Comparison of ENCODE assay signal across 2 cellular contexts in the genomic region with DNA sequence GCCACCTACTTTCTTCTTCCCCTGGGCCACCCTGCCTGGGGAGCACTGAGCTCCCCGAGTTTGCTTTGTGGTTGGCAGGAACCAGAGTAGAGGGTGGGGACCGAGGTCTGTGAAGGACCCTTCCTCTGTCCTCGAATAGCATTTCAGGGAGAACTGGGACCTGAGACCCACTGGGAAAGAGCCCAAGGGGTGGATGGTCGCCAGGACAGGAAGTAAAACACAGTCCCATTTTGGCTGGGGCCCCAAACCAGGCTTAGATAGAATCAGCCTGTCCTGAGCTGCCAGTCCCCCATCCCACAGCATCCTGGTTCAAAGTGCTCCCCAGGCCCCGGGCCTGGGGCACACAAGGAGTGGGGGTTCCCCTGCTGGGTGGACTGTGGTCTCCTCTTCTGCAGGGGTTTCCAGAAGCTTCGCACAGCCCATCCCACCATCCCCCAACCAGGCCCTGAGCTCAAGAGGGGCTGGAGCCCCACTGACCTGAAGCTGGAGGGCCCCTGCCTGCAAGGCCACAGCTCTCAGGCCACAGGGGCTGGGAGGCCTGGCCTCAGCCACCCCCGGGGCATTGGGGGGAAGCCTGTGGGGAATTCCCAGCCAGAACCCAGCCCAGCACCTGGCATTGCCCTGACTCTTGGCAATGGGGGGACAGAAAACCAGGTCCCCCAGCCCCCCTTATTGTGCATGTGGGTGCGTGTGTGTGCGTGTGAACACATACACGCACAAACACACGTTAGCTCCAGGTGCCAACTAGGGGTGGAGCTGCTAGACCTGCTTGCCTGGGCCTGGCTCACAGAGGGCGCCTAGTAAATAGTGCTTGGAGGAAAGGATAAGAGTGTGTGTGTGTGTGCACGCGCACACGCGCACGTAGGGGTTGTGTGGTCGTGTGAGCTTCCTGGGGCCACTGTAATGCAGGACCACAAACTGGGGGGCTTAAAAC.
TF ChIP-seq lines count a peak whose summit lies in the region.

No MANE protein-coding gene starts in this region.

TF ChIP-seq in GM12891, 5 proteins besides CTCF, POLR2A, EP300 and RAD21:
- TF ChIP-seq POU2F2 (IDR thresholded peaks at IDR 0.05; ENCODE audit: low read depth, low read length) = no peak
- 0 out of 2 replicates have a peak, but pooled peaks have one; percentile 0 for TF ChIP-seq SPI1 (IDR thresholded peaks at IDR 0.05; ENCODE audit: low read depth, low read length)
- TF ChIP-seq POLR2AphosphoS5 (IDR thresholded peaks at IDR 0.05; ENCODE audit: low read depth, low read length) = no peak
TF ChIP-seq in GM12891: peak in this region for 1.

TF ChIP-seq in K562, 482 proteins besides CTCF, POLR2A, EP300 and RAD21 (continues in another document):
- TF ChIP-seq, protein P1, sequence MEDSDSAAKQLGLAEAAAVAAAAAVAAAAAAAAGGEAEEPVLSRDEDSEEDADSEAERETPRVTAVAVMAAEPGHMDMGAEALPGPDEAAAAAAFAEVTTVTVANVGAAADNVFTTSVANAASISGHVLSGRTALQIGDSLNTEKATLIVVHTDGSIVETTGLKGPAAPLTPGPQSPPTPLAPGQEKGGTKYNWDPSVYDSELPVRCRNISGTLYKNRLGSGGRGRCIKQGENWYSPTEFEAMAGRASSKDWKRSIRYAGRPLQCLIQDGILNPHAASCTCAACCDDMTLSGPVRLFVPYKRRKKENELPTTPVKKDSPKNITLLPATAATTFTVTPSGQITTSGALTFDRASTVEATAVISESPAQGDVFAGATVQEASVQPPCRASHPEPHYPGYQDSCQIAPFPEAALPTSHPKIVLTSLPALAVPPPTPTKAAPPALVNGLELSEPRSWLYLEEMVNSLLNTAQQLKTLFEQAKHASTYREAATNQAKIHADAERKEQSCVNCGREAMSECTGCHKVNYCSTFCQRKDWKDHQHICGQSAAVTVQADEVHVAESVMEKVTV (CRISPR knock-in tag; IDR thresholded peaks at IDR 0.05) = no peak
- TF ChIP-seq ZNF134 (CRISPR knock-in tag; conservative IDR thresholded peaks at IDR 0.05) = 0 out of 2 replicates have a peak, but pooled peaks have one; percentile 34
- no peak for TF ChIP-seq ADNP (tag; IDR thresholded peaks at IDR 0.05)
- TF ChIP-seq, protein P2, sequence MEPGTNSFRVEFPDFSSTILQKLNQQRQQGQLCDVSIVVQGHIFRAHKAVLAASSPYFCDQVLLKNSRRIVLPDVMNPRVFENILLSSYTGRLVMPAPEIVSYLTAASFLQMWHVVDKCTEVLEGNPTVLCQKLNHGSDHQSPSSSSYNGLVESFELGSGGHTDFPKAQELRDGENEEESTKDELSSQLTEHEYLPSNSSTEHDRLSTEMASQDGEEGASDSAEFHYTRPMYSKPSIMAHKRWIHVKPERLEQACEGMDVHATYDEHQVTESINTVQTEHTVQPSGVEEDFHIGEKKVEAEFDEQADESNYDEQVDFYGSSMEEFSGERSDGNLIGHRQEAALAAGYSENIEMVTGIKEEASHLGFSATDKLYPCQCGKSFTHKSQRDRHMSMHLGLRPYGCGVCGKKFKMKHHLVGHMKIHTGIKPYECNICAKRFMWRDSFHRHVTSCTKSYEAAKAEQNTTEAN (CRISPR knock-in tag; IDR thresholded peaks at IDR 0.05) = no peak
- no peak for TF ChIP-seq ZNF408 (CRISPR knock-in tag; IDR thresholded peaks at IDR 0.05; ENCODE audit: low read depth)
- TF ChIP-seq ZNF12 (CRISPR knock-in tag; IDR thresholded peaks at IDR 0.05) = no peak
- TF ChIP-seq CTBP1 (IDR thresholded peaks at IDR 0.05; ENCODE audit: borderline replicate concordance) = no peak
- TF ChIP-seq ZSCAN32 (CRISPR knock-in tag; IDR thresholded peaks at IDR 0.05) = no peak
- TF ChIP-seq ZNF707 (CRISPR knock-in tag; conservative IDR thresholded peaks at IDR 0.05) = 0 out of 2 replicates have a peak, but pooled peaks have one; percentile 29
- TF ChIP-seq BRF1 (IDR thresholded peaks at IDR 0.05; ENCODE audit: borderline replicate concordance, extremely low read depth, insufficient read length) = no peak
- peak; percentile 27; the same call in 1 of the 2 replicates for TF ChIP-seq ELF1 (tag; IDR thresholded peaks at IDR 0.05)
- TF ChIP-seq CEBPG (CRISPR knock-in tag; IDR thresholded peaks at IDR 0.05) = no peak
- no peak for TF ChIP-seq CEBPG (tag; conservative IDR thresholded peaks at IDR 0.05 in 1 of 2, IDR thresholded peaks at IDR 0.05 in 1 of 2)
- TF ChIP-seq, protein P3, sequence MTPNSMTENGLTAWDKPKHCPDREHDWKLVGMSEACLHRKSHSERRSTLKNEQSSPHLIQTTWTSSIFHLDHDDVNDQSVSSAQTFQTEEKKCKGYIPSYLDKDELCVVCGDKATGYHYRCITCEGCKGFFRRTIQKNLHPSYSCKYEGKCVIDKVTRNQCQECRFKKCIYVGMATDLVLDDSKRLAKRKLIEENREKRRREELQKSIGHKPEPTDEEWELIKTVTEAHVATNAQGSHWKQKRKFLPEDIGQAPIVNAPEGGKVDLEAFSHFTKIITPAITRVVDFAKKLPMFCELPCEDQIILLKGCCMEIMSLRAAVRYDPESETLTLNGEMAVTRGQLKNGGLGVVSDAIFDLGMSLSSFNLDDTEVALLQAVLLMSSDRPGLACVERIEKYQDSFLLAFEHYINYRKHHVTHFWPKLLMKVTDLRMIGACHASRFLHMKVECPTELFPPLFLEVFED (CRISPR knock-in tag; conservative IDR thresholded peaks at IDR 0.05) = no peak
- TF ChIP-seq ZNF57 (CRISPR knock-in tag; IDR thresholded peaks at IDR 0.05) = 0 out of 2 replicates have a peak, but pooled peaks have one; percentile 37
- 0 out of 2 replicates have a peak, but pooled peaks have one; percentile 13 for TF ChIP-seq MTA1 (IDR thresholded peaks at IDR 0.05; ENCODE audit: borderline replicate concordance)
- TF ChIP-seq ELF4 (CRISPR knock-in tag; IDR thresholded peaks at IDR 0.05) = peak; percentile 32; the same call in 1 of the 2 replicates
- no peak for TF ChIP-seq ZNF79 (CRISPR knock-in tag; IDR thresholded peaks at IDR 0.05; ENCODE audit: low read depth)
- 0 out of 2 replicates have a peak, but pooled peaks have one; percentile 29 for TF ChIP-seq GABPA (tag; conservative IDR thresholded peaks at IDR 0.05; ENCODE audit: low read depth)
- no peak for TF ChIP-seq SRSF7 (optimal IDR thresholded peaks at IDR 0.05; ENCODE audit: low read depth, low read length)
- TF ChIP-seq MED1 (CRISPR knock-in tag; IDR thresholded peaks at IDR 0.05; ENCODE audit: borderline replicate concordance) = no peak
- TF ChIP-seq POLR2AphosphoS5 (IDR thresholded peaks at IDR 0.05; ENCODE audit: control insufficient read depth, insufficient read depth, low read depth, low read length) = no peak
- TF ChIP-seq RHOXF2B (CRISPR knock-in tag; conservative IDR thresholded peaks at IDR 0.05) = no peak
- TF ChIP-seq, protein P4, sequence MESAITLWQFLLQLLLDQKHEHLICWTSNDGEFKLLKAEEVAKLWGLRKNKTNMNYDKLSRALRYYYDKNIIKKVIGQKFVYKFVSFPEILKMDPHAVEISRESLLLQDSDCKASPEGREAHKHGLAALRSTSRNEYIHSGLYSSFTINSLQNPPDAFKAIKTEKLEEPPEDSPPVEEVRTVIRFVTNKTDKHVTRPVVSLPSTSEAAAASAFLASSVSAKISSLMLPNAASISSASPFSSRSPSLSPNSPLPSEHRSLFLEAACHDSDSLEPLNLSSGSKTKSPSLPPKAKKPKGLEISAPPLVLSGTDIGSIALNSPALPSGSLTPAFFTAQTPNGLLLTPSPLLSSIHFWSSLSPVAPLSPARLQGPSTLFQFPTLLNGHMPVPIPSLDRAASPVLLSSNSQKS (CRISPR knock-in tag; IDR thresholded peaks at IDR 0.05) = peak; percentile 58; the same call in 1 of the 2 replicates
- 0 out of 2 replicates have a peak, but pooled peaks have one; percentile 8 for TF ChIP-seq DMBX1 (CRISPR knock-in tag; IDR thresholded peaks at IDR 0.05; ENCODE audit: borderline replicate concordance)
- TF ChIP-seq KLF6 (CRISPR knock-in tag; IDR thresholded peaks at IDR 0.05; ENCODE audit: borderline replicate concordance) = peak; percentile 62; the same call in 1 of the 2 replicates
- TF ChIP-seq ZNF644 (tag; IDR thresholded peaks at IDR 0.05; ENCODE audit: low read depth) = no peak
- TF ChIP-seq ZNF239 (CRISPR knock-in tag; IDR thresholded peaks at IDR 0.05) = no peak
- TF ChIP-seq, protein P5, sequence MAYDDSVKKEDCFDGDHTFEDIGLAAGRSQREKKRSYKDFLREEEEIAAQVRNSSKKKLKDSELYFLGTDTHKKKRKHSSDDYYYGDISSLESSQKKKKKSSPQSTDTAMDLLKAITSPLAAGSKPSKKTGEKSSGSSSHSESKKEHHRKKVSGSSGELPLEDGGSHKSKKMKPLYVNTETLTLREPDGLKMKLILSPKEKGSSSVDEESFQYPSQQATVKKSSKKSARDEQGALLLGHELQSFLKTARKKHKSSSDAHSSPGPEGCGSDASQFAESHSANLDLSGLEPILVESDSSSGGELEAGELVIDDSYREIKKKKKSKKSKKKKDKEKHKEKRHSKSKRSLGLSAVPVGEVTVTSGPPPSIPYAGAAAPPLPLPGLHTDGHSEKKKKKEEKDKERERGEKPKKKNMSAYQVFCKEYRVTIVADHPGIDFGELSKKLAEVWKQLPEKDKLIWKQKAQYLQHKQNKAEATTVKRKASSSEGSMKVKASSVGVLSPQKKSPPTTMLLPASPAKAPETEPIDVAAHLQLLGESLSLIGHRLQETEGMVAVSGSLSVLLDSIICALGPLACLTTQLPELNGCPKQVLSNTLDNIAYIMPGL (CRISPR knock-in tag; IDR thresholded peaks at IDR 0.05) = no peak
- TF ChIP-seq MECOM (CRISPR knock-in tag; IDR thresholded peaks at IDR 0.05) = no peak
- TF ChIP-seq ZFX (CRISPR knock-in tag; IDR thresholded peaks at IDR 0.05) = peak; percentile 47; the same call in 1 of the 2 replicates
- 0 out of 2 replicates have a peak, but pooled peaks have one; percentile 30 for TF ChIP-seq BCOR (IDR thresholded peaks at IDR 0.05)
- TF ChIP-seq CHD4 (IDR thresholded peaks at IDR 0.05; ENCODE audit: insufficient read depth, insufficient replicate concordance, low read depth, low read length, poor library complexity, severe bottlenecking) = peak; percentile 60
- TF ChIP-seq SMARCA5 (IDR thresholded peaks at IDR 0.05) = no peak
- no peak for TF ChIP-seq MAZ (CRISPR knock-in tag; conservative IDR thresholded peaks at IDR 0.05 in 1 of 2, IDR thresholded peaks at IDR 0.05 in 1 of 2)
- no peak for TF ChIP-seq SOX6 (IDR thresholded peaks at IDR 0.05)
- peak; percentile 91 for TF ChIP-seq HDGF (IDR thresholded peaks at IDR 0.05)
- no peak for TF ChIP-seq SIN3A (IDR thresholded peaks at IDR 0.05; ENCODE audit: borderline replicate concordance in 2 of 2, control insufficient read depth in 1 of 2, low read depth in 2 of 2, low read length in 2 of 2)
- no peak for TF ChIP-seq DNMT1 (IDR thresholded peaks at IDR 0.05)
- TF ChIP-seq CREM (IDR thresholded peaks at IDR 0.05; ENCODE audit: low read depth) = no peak
- TF ChIP-seq SPI1 (IDR thresholded peaks at IDR 0.05; ENCODE audit: borderline replicate concordance, low read depth, low read length) = peak; percentile 14; the same call in 1 of the 2 replicates
- TF ChIP-seq, protein P6, sequence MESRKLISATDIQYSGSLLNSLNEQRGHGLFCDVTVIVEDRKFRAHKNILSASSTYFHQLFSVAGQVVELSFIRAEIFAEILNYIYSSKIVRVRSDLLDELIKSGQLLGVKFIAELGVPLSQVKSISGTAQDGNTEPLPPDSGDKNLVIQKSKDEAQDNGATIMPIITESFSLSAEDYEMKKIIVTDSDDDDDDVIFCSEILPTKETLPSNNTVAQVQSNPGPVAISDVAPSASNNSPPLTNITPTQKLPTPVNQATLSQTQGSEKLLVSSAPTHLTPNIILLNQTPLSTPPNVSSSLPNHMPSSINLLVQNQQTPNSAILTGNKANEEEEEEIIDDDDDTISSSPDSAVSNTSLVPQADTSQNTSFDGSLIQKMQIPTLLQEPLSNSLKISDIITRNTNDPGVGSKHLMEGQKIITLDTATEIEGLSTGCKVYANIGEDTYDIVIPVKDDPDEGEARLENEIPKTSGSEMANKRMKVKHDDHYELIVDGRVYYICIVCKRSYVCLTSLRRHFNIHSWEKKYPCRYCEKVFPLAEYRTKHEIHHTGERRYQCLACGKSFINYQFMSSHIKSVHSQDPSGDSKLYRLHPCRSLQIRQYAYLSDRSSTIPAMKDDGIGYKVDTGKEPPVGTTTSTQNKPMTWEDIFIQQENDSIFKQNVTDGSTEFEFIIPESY (CRISPR knock-in tag; IDR thresholded peaks at IDR 0.05) = peak; percentile 85
- no peak for TF ChIP-seq ZNF23 (CRISPR knock-in tag; IDR thresholded peaks at IDR 0.05)
- TF ChIP-seq ZNF175 (CRISPR knock-in tag; IDR thresholded peaks at IDR 0.05; ENCODE audit: low read depth) = 0 out of 2 replicates have a peak, but pooled peaks have one; percentile 15
- 0 out of 2 replicates have a peak, but pooled peaks have one; percentile 51 for TF ChIP-seq ZNF311 (CRISPR knock-in tag; IDR thresholded peaks at IDR 0.05)
- TF ChIP-seq RBBP5 (IDR thresholded peaks at IDR 0.05; ENCODE audit: borderline replicate concordance, insufficient read depth, low read length, poor library complexity, severe bottlenecking) = no peak
- no peak for TF ChIP-seq DACH1 (IDR thresholded peaks at IDR 0.05; ENCODE audit: partially characterized antibody)
- TF ChIP-seq, protein P7, sequence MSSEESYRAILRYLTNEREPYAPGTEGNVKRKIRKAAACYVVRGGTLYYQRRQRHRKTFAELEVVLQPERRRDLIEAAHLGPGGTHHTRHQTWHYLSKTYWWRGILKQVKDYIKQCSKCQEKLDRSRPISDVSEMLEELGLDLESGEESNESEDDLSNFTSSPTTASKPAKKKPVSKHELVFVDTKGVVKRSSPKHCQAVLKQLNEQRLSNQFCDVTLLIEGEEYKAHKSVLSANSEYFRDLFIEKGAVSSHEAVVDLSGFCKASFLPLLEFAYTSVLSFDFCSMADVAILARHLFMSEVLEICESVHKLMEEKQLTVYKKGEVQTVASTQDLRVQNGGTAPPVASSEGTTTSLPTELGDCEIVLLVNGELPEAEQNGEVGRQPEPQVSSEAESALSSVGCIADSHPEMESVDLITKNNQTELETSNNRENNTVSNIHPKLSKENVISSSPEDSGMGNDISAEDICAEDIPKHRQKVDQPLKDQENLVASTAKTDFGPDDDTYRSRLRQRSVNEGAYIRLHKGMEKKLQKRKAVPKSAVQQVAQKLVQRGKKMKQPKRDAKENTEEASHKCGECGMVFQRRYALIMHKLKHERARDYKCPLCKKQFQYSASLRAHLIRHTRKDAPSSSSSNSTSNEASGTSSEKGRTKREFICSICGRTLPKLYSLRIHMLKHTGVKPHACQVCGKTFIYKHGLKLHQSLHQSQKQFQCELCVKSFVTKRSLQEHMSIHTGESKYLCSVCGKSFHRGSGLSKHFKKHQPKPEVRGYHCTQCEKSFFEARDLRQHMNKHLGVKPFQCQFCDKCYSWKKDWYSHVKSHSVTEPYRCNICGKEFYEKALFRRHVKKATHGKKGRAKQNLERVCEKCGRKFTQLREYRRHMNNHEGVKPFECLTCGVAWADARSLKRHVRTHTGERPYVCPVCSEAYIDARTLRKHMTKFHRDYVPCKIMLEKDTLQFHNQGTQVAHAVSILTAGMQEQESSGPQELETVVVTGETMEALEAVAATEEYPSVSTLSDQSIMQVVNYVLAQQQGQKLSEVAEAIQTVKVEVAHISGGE (CRISPR knock-in tag; IDR thresholded peaks at IDR 0.05) = 0 out of 6 replicates have a peak, but pooled peaks of 1 of the 3 experiments have one; percentile 24
- TF ChIP-seq NR2C2 (CRISPR knock-in tag; IDR thresholded peaks at IDR 0.05) = 0 out of 2 replicates have a peak, but pooled peaks have one; percentile 8
- TF ChIP-seq NR2C2 (tag; IDR thresholded peaks at IDR 0.05) = 0 out of 2 replicates have a peak, but pooled peaks have one; percentile 8
- TF ChIP-seq ZNF217 (CRISPR knock-in tag; IDR thresholded peaks at IDR 0.05) = no peak
